ENCODE assay signal across 15 cellular contexts in genomic region chr17:80858301-80859003, GRCh38.
DNase-seq lines count a peak whose midpoint lies in the region; ATAC-seq, FAIRE-seq and TF ChIP-seq lines count a peak whose summit lies in the region.
"Had no signal": no experiment of that assay in that cellular context is flagged by ENCODE, and none has a peak within 500 bp of the region (broad histone marks: within the 10 kb centered on the region; RNA-seq: fewer than 3 reads in every experiment).

No MANE protein-coding gene starts in this region.

- TF ChIP-seq POLR2A in H1 (IDR thresholded peaks at IDR 0.05; ENCODE audit: control extremely low read depth in 1 of 2, low read depth in 2 of 2, low read length in 2 of 2) (no peak), gastrocnemius medialis (IDR thresholded peaks at IDR 0.05) (no peak)

- H3K4me3 ChIP-seq in H7 (ENCODE audit: insufficient read depth, low read depth, low read length) (no peak overlapping the region), H1 (ENCODE audit: extremely low read depth in 1 of 4, insufficient read depth in 2 of 4, low read depth in 3 of 4, low read length in 4 of 4) (no peak overlapping the region), gastrocnemius medialis (no peak overlapping the region)
- H3K4me3 ChIP-seq: left lung, suprapubic skin had no signal

- no peak overlapping the region for H2AFZ ChIP-seq in H1 (ENCODE audit: low read length)
- H2AFZ ChIP-seq: parathyroid adenoma had no signal

- TF ChIP-seq EP300 in H1 (IDR thresholded peaks at IDR 0.05; ENCODE audit: borderline replicate concordance in 1 of 2, low read depth in 2 of 2, low read length in 2 of 2): no peak

- H3K27me3 Mint-ChIP-seq in T-helper 17 cell: no peaks in the 10 kb centered on the region

- H3K27me3 ChIP-seq in H7 (ENCODE audit: control insufficient read depth, insufficient read depth, low read length): no peaks in the 10 kb centered on the region
- no peaks in the 10 kb centered on the region for H3K27me3 ChIP-seq in H1 (replicated peaks in 1 of 4; ENCODE audit: control insufficient read depth in 3 of 4, extremely low read depth in 1 of 4, insufficient read depth in 3 of 4, low read length in 3 of 4)
- no peaks in the 10 kb centered on the region for H3K27me3 ChIP-seq in gastrocnemius medialis
- H3K27me3 ChIP-seq: left lung, suprapubic skin had no signal

- H3K18ac ChIP-seq in H1 (ENCODE audit: extremely low read depth, low read length): peak overlapping the region; percentile 34; the same call in 1 of the 2 replicates

- no peak overlapping the region for H3K4me2 ChIP-seq in H1 (ENCODE audit: insufficient read depth in 1 of 2, low read depth in 2 of 2, low read length in 2 of 2)

- H4K91ac ChIP-seq in H1 (replicated peaks; ENCODE audit: insufficient read length, low read length): peak overlapping the region; percentile 12

- TF ChIP-seq RAD21 in H1 (IDR thresholded peaks at IDR 0.05 in 1 of 2, conservative IDR thresholded peaks at IDR 0.05 in 1 of 2; ENCODE audit: low read depth in 2 of 2, low read length in 2 of 2): no peak

- peaks cover 36% of the 10 kb centered on the region for H3K4me1 Mint-ChIP-seq in T-helper 17 cell

- H3K79me1 ChIP-seq in H1 (ENCODE audit: low read depth, low read length): no peaks in the 10 kb centered on the region; the same call in none of the 2 replicates

- H3K4ac ChIP-seq in H1 (replicated peaks; ENCODE audit: insufficient read length, low read depth, low read length): no peak overlapping the region

- 0 out of 2 replicates have a peak overlapping the region, but pooled peaks have one; percentile 29 for H2BK15ac ChIP-seq in H1 (ENCODE audit: low read length)

- no peaks in the 10 kb centered on the region for H3K23me2 ChIP-seq in H1 (ENCODE audit: low read depth, low read length)

- intact Hi-C loops in gastrocnemius medialis (cut with DNase I; ENCODE audit: low total_unique reads): loop anchor here (2.0 to 5.0 kb wide), 3 partner anchors 86 to 402 kb away; no protein-coding TSS in a partner anchor

- ATAC-seq in T-helper 17 cell (no peak), gastrocnemius medialis (no peak), HG02885 (IDR thresholded peaks at IDR 0.05; ENCODE audit: poor library complexity, unreplicated experiment) (no peak), HG02763 (IDR thresholded peaks at IDR 0.05; ENCODE audit: unreplicated experiment) (no peak)

- H3K23ac ChIP-seq in H1 (ENCODE audit: insufficient read length): no peak overlapping the region

- H3K27ac ChIP-seq in H1 (ENCODE audit: low read depth, low read length) (no peak overlapping the region), gastrocnemius medialis (peak overlapping the region; percentile 54 to 93 (median 91))
- H3K27ac ChIP-seq: left lung, parathyroid adenoma, suprapubic skin, WERI-Rb-1 had no signal

- POLR2A ChIA-PET in H1 (lab: Charles Lee; ENCODE audit: partially characterized antibody): interaction anchor here (1.4 kb wide), 1 partner anchor 8 kb away, joined by 3 read pairs; no protein-coding TSS in a partner anchor

- no peak overlapping the region for H2AK5ac ChIP-seq in H1 (ENCODE audit: low read depth, low read length)

- DNase-seq in H7: peak; percentile 45
- no peak for DNase-seq in T-helper 17 cell
- no peak for DNase-seq in H1 (ENCODE audit: low read depth in 1 of 2, low spot score in 2 of 2)
- peak in 1 of 2 donors; percentile 30 for DNase-seq in gastrocnemius medialis
- no peak for DNase-seq in nucleus accumbens (lab: John Stamatoyannopoulos, UW)
- DNase-seq: activated gamma-delta T cell treated with Interleukin-2 at 50 U/mL for 16 hours, GOT3, NCI-H510A treated with DMSO at 0.1 percent for 48 hours, WERI-Rb-1 had no signal

- H3K36me3 ChIP-seq in H7 (replicated peaks; ENCODE audit: control insufficient read depth, insufficient read depth, low read length): 0 out of 2 replicates have a peak, but pooled peaks cover 1% of the 10 kb centered on the region
- no peaks in the 10 kb centered on the region; a peak in 1 of 8 replicates for H3K36me3 ChIP-seq in H1 (ENCODE audit: control insufficient read depth in 2 of 4, insufficient read depth in 4 of 4, low read length in 3 of 4)
- H3K36me3 ChIP-seq in gastrocnemius medialis: no peaks in the 10 kb centered on the region

- no peak for FAIRE-seq in H1 (lab: Jason Lieb, UNC)
- FAIRE-seq: HTR-8/SVneo had no signal

- CTCF ChIA-PET in H1 (lab: Charles Lee; ENCODE audit: partially characterized antibody): interaction anchor here (0.6 to 3.2 kb wide), 13 partner anchors 15 to 377 kb away, joined by 3 to 18 read pairs (median 3); no protein-coding TSS in a partner anchor

- 89% methylated on average over 19 of the region's 20 CpGs; no CpG with 5 or more reads in 1 of the 2 experiments for WGBS in H1 (ENCODE audit: extremely low coverage in 1 of 2, insufficient coverage in 1 of 2, insufficient read length in 1 of 2, insufficient replicate concordance in 2 of 2, low coverage in 1 of 2, low lambda C conversion rate in 2 of 2, missing lambda C conversion rate in 1 of 2), 2 experiments

- no peak overlapping the region; the same call in 1 of the 2 replicates for H2BK12ac ChIP-seq in H1 (ENCODE audit: low read depth, low read length)

- no peak overlapping the region for H2BK120ac ChIP-seq in H1 (replicated peaks; ENCODE audit: low read depth, low read length)

- H2BK5ac ChIP-seq in H1 (ENCODE audit: low read depth, low read length): peak overlapping the region; percentile 86

- H3K4me1 ChIP-seq in H1 (replicated peaks in 1 of 4; ENCODE audit: control insufficient read depth in 3 of 4, insufficient read depth in 4 of 4, low read length in 3 of 4) (peaks cover 4 to 24% (median 13%) of the 10 kb centered on the region in 4 experiments), gastrocnemius medialis (peaks cover 42 to 44% of the 10 kb centered on the region in 2 donors)

- no peaks in the 10 kb centered on the region for H3K79me2 ChIP-seq in H1 (ENCODE audit: control insufficient read depth in 1 of 2, insufficient read depth in 2 of 2, low read length in 2 of 2)
- H3K79me2 ChIP-seq: parathyroid adenoma had no signal

- H3K56ac ChIP-seq in H1 (replicated peaks; ENCODE audit: insufficient read length, low read depth, low read length): no peak overlapping the region

- no peak overlapping the region for H3K4me3 Mint-ChIP-seq in T-helper 17 cell

- no peak overlapping the region; a peak in 1 of 7 replicates for H3K9ac ChIP-seq in H1 (replicated peaks in 1 of 4; ENCODE audit: extremely low read depth in 1 of 4, low read depth in 3 of 4, low read length in 3 of 4)
- H3K9ac ChIP-seq: parathyroid adenoma had no signal

- no peak overlapping the region for H2BK20ac ChIP-seq in H1 (ENCODE audit: low read length)

- no peak for TF ChIP-seq CTCF in H1 (IDR thresholded peaks at IDR 0.05; ENCODE audit: control extremely low read depth in 1 of 3, insufficient read depth in 1 of 3, low read depth in 1 of 3, low read length in 3 of 3)
- TF ChIP-seq CTCF in gastrocnemius medialis (IDR thresholded peaks at IDR 0.05 in 4 of 5, conservative IDR thresholded peaks at IDR 0.05 in 1 of 5): no peak

- H4K8ac ChIP-seq in H1 (ENCODE audit: extremely low read depth, insufficient read depth, low read length): no peak overlapping the region

- H3K27ac Mint-ChIP-seq in T-helper 17 cell: peak overlapping the region; percentile 11

- peaks cover 0 to 2% of the 10 kb centered on the region in 2 experiments for H4K20me1 ChIP-seq in H1 (replicated peaks in 1 of 2; ENCODE audit: control insufficient read depth in 1 of 2, insufficient read depth in 2 of 2, low read length in 2 of 2)

- no peak overlapping the region for H3K14ac ChIP-seq in H1 (ENCODE audit: insufficient read length)

- peaks cover 8% of the 10 kb centered on the region for H3K36me3 Mint-ChIP-seq in T-helper 17 cell (ENCODE audit: low read depth)

- in situ Hi-C loops in gastrocnemius medialis (cut with MboI; ENCODE audit: low sequenced_read_pairs in 4 of 4): no loop called here

- H3K9me3 ChIP-seq in T-helper 17 cell (ENCODE audit: control insufficient read depth, low read length, poor library complexity, severe bottlenecking): no peaks in the 10 kb centered on the region
- no peaks in the 10 kb centered on the region for H3K9me3 ChIP-seq in H1 (ENCODE audit: insufficient read depth in 2 of 2, low read depth in 1 of 2, low read length in 1 of 2)
- H3K9me3 ChIP-seq in gastrocnemius medialis: no peaks in the 10 kb centered on the region
- H3K9me3 ChIP-seq: left lung, suprapubic skin had no signal

- H4K5ac ChIP-seq in H1 (ENCODE audit: insufficient read length, low read depth, low read length): peak overlapping the region; percentile 5

TF ChIP-seq in H1, 55 proteins besides CTCF, POLR2A, EP300 and RAD21:
- TF ChIP-seq, protein P1, sequence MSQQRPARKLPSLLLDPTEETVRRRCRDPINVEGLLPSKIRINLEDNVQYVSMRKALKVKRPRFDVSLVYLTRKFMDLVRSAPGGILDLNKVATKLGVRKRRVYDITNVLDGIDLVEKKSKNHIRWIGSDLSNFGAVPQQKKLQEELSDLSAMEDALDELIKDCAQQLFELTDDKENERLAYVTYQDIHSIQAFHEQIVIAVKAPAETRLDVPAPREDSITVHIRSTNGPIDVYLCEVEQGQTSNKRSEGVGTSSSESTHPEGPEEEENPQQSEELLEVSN (IDR thresholded peaks at IDR 0.05): no peak
- no peak for TF ChIP-seq ASH2L (IDR thresholded peaks at IDR 0.05; ENCODE audit: low read length)
